In genomic region chr7:152341914-152342236, GRCh38 we compare ENCODE assay signal across 11 cellular contexts.
A peak's percentile ranks its signal among the peaks of the same experiment; 100 is the strongest.
DNase-seq lines count a peak whose midpoint lies in the region; ATAC-seq and TF ChIP-seq lines count a peak whose summit lies in the region.
"Had no signal": no experiment of that assay in that cellular context is flagged by ENCODE, and none has a peak within 500 bp of the region (broad histone marks: within the 10 kb centered on the region; RNA-seq: fewer than 3 reads in every experiment).

No MANE protein-coding gene starts in this region.

- H3K27me3 Mint-ChIP-seq in natural killer cell (ENCODE audit: low read depth in 2 of 2) (no peaks in the 10 kb centered on the region), memory B cell (no peaks in the 10 kb centered on the region)
- no peaks in the 10 kb centered on the region for H3K27me3 Mint-ChIP-seq in natural killer cell treated with Interleukin-12 subunit alpha and Interleukin-12 subunit beta and Interleukin-15 and Interleukin-18, amount 100 ng/mL, for 72 hours
- H3K27me3 Mint-ChIP-seq: CD4-positive, alpha-beta T cell; T-helper 17 cell had no signal

- peak overlapping the region; percentile 95 for H3K27ac ChIP-seq in OCI-LY7 (ENCODE audit: low read depth, low read length, poor library complexity, severe bottlenecking)

- peaks cover 15% of the 10 kb centered on the region for H3K36me3 ChIP-seq in OCI-LY7 (ENCODE audit: insufficient read depth, low read length)

- peak overlapping the region; percentile 82 for H3K4me2 ChIP-seq in OCI-LY7 (ENCODE audit: low read length)

- intact Hi-C loops in natural killer cell (cut with micrococcal nuclease) (no loop called here), OCI-LY7 (cut with micrococcal nuclease; ENCODE audit: unreplicated experiment) (loop anchor here (1.0 to 2.0 kb wide), 2 partner anchors 93 to 122 kb away; no protein-coding TSS in a partner anchor)

- no peak overlapping the region for H3K4me3 Mint-ChIP-seq in natural killer cell
- no peak overlapping the region for H3K4me3 Mint-ChIP-seq in natural killer cell treated with Interleukin-12 subunit alpha and Interleukin-12 subunit beta and Interleukin-15 and Interleukin-18, amount 100 ng/mL, for 72 hours
- H3K4me3 Mint-ChIP-seq in memory B cell: no peak overlapping the region
- H3K4me3 Mint-ChIP-seq: CD4-positive, alpha-beta T cell had no signal

- peak overlapping the region; percentile 65 for H3K4me3 ChIP-seq in OCI-LY7 (ENCODE audit: low read depth, low read length, poor library complexity, severe bottlenecking)

- TF ChIP-seq CTCF in natural killer cell (IDR thresholded peaks at IDR 0.05) (no peak), OCI-LY7 (conservative IDR thresholded peaks at IDR 0.05; ENCODE audit: low read length) (no peak)

- peaks cover 96% of the 10 kb centered on the region for H3K79me2 ChIP-seq in OCI-LY7 (ENCODE audit: insufficient read depth, low read depth, low read length)

- DNase-seq in natural killer cell (no peak), OCI-LY7 (ENCODE audit: low spot score) (peak; percentile 48), memory B cell (ENCODE audit: low spot score in 2 of 2) (no peak), DMS114 treated with DMSO at 0.1 percent for 48 hours (lab: John Stamatoyannopoulos, UW; ENCODE audit: unreplicated experiment) (no peak)
- no peak for DNase-seq in natural killer cell treated with Interleukin-12 subunit alpha and Interleukin-12 subunit beta and Interleukin-15 and Interleukin-18, amount 100 ng/mL, for 72 hours (ENCODE audit: low spot score)
- DNase-seq: CD4-positive, alpha-beta T cell; DND-41; T-helper 17 cell had no signal

- ATAC-seq in natural killer cell: no peak
- no peak for ATAC-seq in natural killer cell treated with Interleukin-12 subunit alpha and Interleukin-12 subunit beta and Interleukin-15 and Interleukin-18, amount 100 ng/mL, for 72 hours
- peak; percentile 23 for ATAC-seq in memory B cell (ENCODE audit: low read depth)
- ATAC-seq in HG03378 (IDR thresholded peaks at IDR 0.05; ENCODE audit: unreplicated experiment): no peak
- ATAC-seq in HG03139 (IDR thresholded peaks at IDR 0.05; ENCODE audit: unreplicated experiment): no peak
- ATAC-seq: T-helper 17 cell had no signal

- H3K4me1 ChIP-seq in OCI-LY7 (ENCODE audit: insufficient read depth, low read length, poor library complexity, severe bottlenecking): peaks cover 77% of the 10 kb centered on the region
- H3K4me1 ChIP-seq: Caco-2 had no signal

- POLR2A ChIA-PET in OCI-LY7 (lab: Charles Lee): interaction anchor here (0.6 to 2.1 kb wide), 14 partner anchors 9 to 92 kb away, joined by 3 to 7 read pairs (median 5); no protein-coding TSS in a partner anchor

- H2AFZ ChIP-seq in OCI-LY7 (ENCODE audit: low read length): no peak overlapping the region

- no peaks in the 10 kb centered on the region for H3K9me2 ChIP-seq in OCI-LY7 (ENCODE audit: insufficient read depth, low read length)

- CTCF ChIA-PET in OCI-LY7 (lab: Charles Lee; ENCODE audit: unreplicated experiment): interaction anchor here (1.3 kb wide), 1 partner anchor 121 kb away, joined by 3 read pairs; no protein-coding TSS in a partner anchor

- H3K9me3 Mint-ChIP-seq in natural killer cell (no peaks in the 10 kb centered on the region), memory B cell (no peaks in the 10 kb centered on the region)
- no peaks in the 10 kb centered on the region for H3K9me3 Mint-ChIP-seq in natural killer cell treated with Interleukin-12 subunit alpha and Interleukin-12 subunit beta and Interleukin-15 and Interleukin-18, amount 100 ng/mL, for 72 hours
- H3K9me3 Mint-ChIP-seq: CD4-positive, alpha-beta T cell had no signal

- H3K4me1 Mint-ChIP-seq in natural killer cell (peaks cover 38 to 47% of the 10 kb centered on the region in 2 donors), memory B cell (peaks cover 28% of the 10 kb centered on the region)
- H3K4me1 Mint-ChIP-seq in natural killer cell treated with Interleukin-12 subunit alpha and Interleukin-12 subunit beta and Interleukin-15 and Interleukin-18, amount 100 ng/mL, for 72 hours (ENCODE audit: low read depth in 2 of 2): peaks cover 31 to 36% of the 10 kb centered on the region in 2 donors

- BruUV-seq in OCI-LY7 (replicated peaks; lab: Mats Ljungman, UMichigan): no TSS peak

- H3K27ac Mint-ChIP-seq in natural killer cell (peak overlapping the region; percentile 89 to 95), memory B cell (no peak overlapping the region)
- H3K27ac Mint-ChIP-seq in natural killer cell treated with Interleukin-12 subunit alpha and Interleukin-12 subunit beta and Interleukin-15 and Interleukin-18, amount 100 ng/mL, for 72 hours: no peak overlapping the region
- H3K27ac Mint-ChIP-seq: CD4-positive, alpha-beta T cell had no signal

- no peaks in the 10 kb centered on the region for H3K36me3 Mint-ChIP-seq in natural killer cell
- H3K36me3 Mint-ChIP-seq in natural killer cell treated with Interleukin-12 subunit alpha and Interleukin-12 subunit beta and Interleukin-15 and Interleukin-18, amount 100 ng/mL, for 72 hours: no peaks in the 10 kb centered on the region
- peaks cover 20% of the 10 kb centered on the region for H3K36me3 Mint-ChIP-seq in memory B cell

- H3K9me3 ChIP-seq in OCI-LY7 (ENCODE audit: low read length): no peaks in the 10 kb centered on the region; the same call in 1 of the 2 replicates
- H3K9me3 ChIP-seq: Caco-2 had no signal

- H4K20me1 ChIP-seq in OCI-LY7 (ENCODE audit: insufficient read depth, low read length): no peaks in the 10 kb centered on the region

Comparison
In these comparisons a context has a peak if more than half of its experiments do, and no peak if none do; other contexts are left out.
1. H3K27ac Mint-ChIP-seq: peak in natural killer cell (2 of 2); none in natural killer cell treated with Interleukin-12 subunit alpha and Interleukin-12 subunit beta and Interleukin-15 and Interleukin-18, amount 100 ng/mL, for 72 hours (0 of 2) and memory B cell (single experiment).